In the genomic region with DNA sequence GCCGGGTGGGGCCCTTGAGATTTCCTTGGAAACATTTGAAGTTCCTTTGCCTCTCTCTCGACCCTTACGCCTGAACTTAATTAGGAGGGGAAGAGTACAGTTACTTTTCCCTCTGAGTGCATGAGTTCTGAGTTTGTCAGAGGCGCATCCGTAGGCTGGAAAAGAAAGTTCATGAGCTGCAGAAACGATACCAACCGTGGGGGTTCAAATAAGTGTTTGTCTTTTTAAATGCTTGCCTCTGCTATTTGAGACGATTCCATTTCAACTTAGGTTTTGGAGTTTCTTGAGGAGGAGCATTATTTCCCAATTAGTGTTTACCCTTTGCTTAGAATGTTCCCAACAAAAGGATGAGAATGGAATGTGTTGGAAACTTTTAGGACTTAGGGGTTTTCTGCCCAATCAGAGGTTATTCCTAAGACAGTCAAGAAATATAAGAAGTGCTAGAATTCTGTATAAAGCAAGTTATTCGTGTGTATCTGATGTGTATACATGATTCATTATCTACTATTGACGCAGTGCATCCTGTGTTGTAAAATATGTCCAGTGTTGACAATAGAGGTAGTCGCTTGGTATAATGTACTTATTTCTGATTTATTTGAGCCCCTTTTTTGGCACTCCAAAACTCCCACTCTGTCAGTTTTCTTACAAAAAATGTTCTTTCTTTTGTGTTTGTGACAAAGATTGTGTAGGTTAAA, we compare ENCODE assay signal across 8 cellular contexts. TPM values are rescaled to one million over a fixed set of nuclear protein-coding genes. Genes with fewer than 3 reads are reported as not detected.
A peak's percentile ranks its signal among the peaks of the same experiment; 100 is the strongest.
DNase-seq lines count a peak whose midpoint lies in the region; FAIRE-seq and TF ChIP-seq lines count a peak whose summit lies in the region.

No MANE protein-coding gene starts in this region.

- H3K27ac ChIP-seq in Peyer's patch, result peak overlapping the region; percentile 89 to 97 (median 94)
- peak overlapping the region; percentile 82 for H3K27ac ChIP-seq in parathyroid adenoma

- TF ChIP-seq POLR2A in GM12891 (IDR thresholded peaks at IDR 0.05; ENCODE audit: low read depth, low read length), result no peak
- no peak for TF ChIP-seq POLR2A in Peyer's patch (IDR thresholded peaks at IDR 0.05)

- FAIRE-seq in GM12891 (lab: Jason Lieb, UNC), result peak; percentile 79

- in situ Hi-C loops in HAP-1 (cut with MboI; ENCODE audit: low sequenced_read_pairs), result no loop called here

- H3K4me3 ChIP-seq in HAP-1, result peak overlapping the region; percentile 80
- peak overlapping the region; percentile 79 to 93 (median 88) for H3K4me3 ChIP-seq in Peyer's patch
- H3K4me3 ChIP-seq in epithelial cell of proximal tubule (ENCODE audit: low read depth, low read length), result peak overlapping the region; percentile 82
- H3K4me3 ChIP-seq in parathyroid adenoma (ENCODE audit: low read depth, low read length), result peak overlapping the region; percentile 80

- H3K27me3 ChIP-seq in HAP-1 (ENCODE audit: low read depth) (no peaks in the 10 kb centered on the region), Peyer's patch (no peaks in the 10 kb centered on the region), parathyroid adenoma (ENCODE audit: control insufficient read depth, insufficient read depth, low read length) (no peaks in the 10 kb centered on the region)

- H3K4me1 ChIP-seq in HAP-1 (peaks cover 17% of the 10 kb centered on the region), Peyer's patch (peaks cover 0 to 18% (median 1%) of the 10 kb centered on the region in 4 donors), parathyroid adenoma (peaks cover 6% of the 10 kb centered on the region)

- peak overlapping the region; percentile 90 for H3K9ac ChIP-seq in parathyroid adenoma

- peak overlapping the region; percentile 82 for H3K4me2 ChIP-seq in parathyroid adenoma (ENCODE audit: low read length)

- DNase-seq in GM12891 (ENCODE audit: insufficient read length, low spot score) (no peak), HAP-1 (ENCODE audit: low spot score in 2 of 2) (no peak), Peyer's patch (no peak), epithelial cell of proximal tubule (ENCODE audit: low read depth) (no peak), kidney tubule cell (ENCODE audit: low spot score) (no peak), hippocampal formation (lab: John Stamatoyannopoulos, UW) (no peak)
- DNase-seq in activated CD4-positive, alpha-beta T cell treated with anti-CD3 and anti-CD28 coated beads for 1 hour, result no peak

- peaks cover 7% of the 10 kb centered on the region for H3K36me3 ChIP-seq in HAP-1 (replicated peaks)
- H3K36me3 ChIP-seq in Peyer's patch, result peaks cover 0 to 7% (median 0%) of the 10 kb centered on the region in 3 donors
- H3K36me3 ChIP-seq in parathyroid adenoma (ENCODE audit: control insufficient read depth, insufficient read depth, low read length), result no peaks in the 10 kb centered on the region

- no peak for TF ChIP-seq CTCF in Peyer's patch (IDR thresholded peaks at IDR 0.05)
- no peak for TF ChIP-seq CTCF in epithelial cell of proximal tubule (conservative IDR thresholded peaks at IDR 0.05; ENCODE audit: low read depth, low read length)
- TF ChIP-seq CTCF in parathyroid adenoma (IDR thresholded peaks at IDR 0.05), result no peak

- peak overlapping the region; percentile 92 for H2AFZ ChIP-seq in parathyroid adenoma

- H3K79me2 ChIP-seq in parathyroid adenoma, result peaks cover 27% of the 10 kb centered on the region

- H3K9me3 ChIP-seq in HAP-1 (no peaks in the 10 kb centered on the region), Peyer's patch (no peaks in the 10 kb centered on the region), parathyroid adenoma (ENCODE audit: control insufficient read depth, low read length) (no peaks in the 10 kb centered on the region)

TF ChIP-seq in GM12891, 5 proteins besides CTCF, POLR2A, EP300 and RAD21:
- no peak for TF ChIP-seq POU2F2 (IDR thresholded peaks at IDR 0.05; ENCODE audit: low read depth, low read length)
TF ChIP-seq in GM12891: peak in this region for 0.

RNA-seq across cellular contexts. Expression of a gene that starts 0.7 kb away (rescaled TPM):
- 7.8 TPM for polyA plus RNA-seq in GM12891 (2012; ENCODE audit: low read depth, missing spikeins)
- total RNA-seq in Peyer's patch (10 to 100 TPM; 24.2 to 75.1 (median 44.3) TPM), epithelial cell of proximal tubule (10.8 and 13.8 TPM in 2 replicates)

RNA-seq across cellular contexts. Expression of a gene that starts 11.9 kb away (rescaled TPM):
- polyA plus RNA-seq in GM12891 (2012; ENCODE audit: low read depth, missing spikeins), result 20.5 TPM
- 100 to 1,000 TPM; 115 to 299 (median 184) TPM for total RNA-seq in Peyer's patch
- 93.1 and 113 TPM in 2 replicates for total RNA-seq in epithelial cell of proximal tubule
